Comparison of ENCODE assay signal across 10 cellular contexts in the genomic region with DNA sequence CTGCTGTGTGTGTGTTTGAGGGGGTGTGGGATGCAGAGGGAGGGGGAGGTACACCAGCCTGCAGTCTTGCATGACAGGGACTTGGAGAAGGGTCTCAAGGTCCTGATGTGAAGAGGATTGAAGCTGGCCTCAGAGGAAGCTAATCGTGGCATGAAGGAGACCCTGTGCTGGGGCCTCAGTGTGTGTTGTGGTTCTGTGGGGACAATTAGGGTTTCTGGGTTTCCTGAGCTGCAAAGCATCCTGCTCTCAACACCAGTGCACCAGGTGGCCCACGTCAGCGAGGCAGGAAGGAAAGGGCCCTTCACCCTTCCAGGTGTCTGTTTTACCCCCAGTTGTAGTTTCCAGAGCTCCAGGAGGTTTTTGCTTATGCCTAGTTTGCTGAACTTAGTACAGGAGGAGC. TPM values are rescaled to one million over a fixed set of nuclear protein-coding genes. Genes with fewer than 3 reads are reported as not detected.
DNase-seq lines count a peak whose midpoint lies in the region; ATAC-seq and TF ChIP-seq lines count a peak whose summit lies in the region.
"Had no signal": no experiment of that assay in that cellular context is flagged by ENCODE, and none has a peak within 500 bp of the region (broad histone marks: within the 10 kb centered on the region; RNA-seq: fewer than 3 reads in every experiment).

No MANE protein-coding gene starts in this region.

- peak; percentile 56 to 89 (median 87) for DNase-seq in CD8-positive, alpha-beta memory T cell
- peak; percentile 74 for DNase-seq in activated CD4-positive, alpha-beta T cell treated with anti-CD3 and anti-CD28 coated beads for 36 hours
- DNase-seq in left colon (peak; percentile 50 to 59), H4 (ENCODE audit: low spot score) (no peak), SIG-M5 (lab: John Stamatoyannopoulos, UW) (no peak), sciatic nerve (ENCODE audit: low spot score) (no peak), osteoblast (ENCODE audit: insufficient read length, low spot score, missing footprints) (no peak)
- DNase-seq: left cardiac atrium, NCI-H1436 treated with DMSO at 0.1 percent for 48 hours had no signal

- H3K9me3 Mint-ChIP-seq in CD8-positive, alpha-beta memory T cell, result peaks cover 5 to 15% (median 6%) of the 10 kb centered on the region in 5 donors
- H3K9me3 Mint-ChIP-seq in activated CD4-positive, alpha-beta T cell treated with anti-CD3 and anti-CD28 coated beads for 36 hours (ENCODE audit: low read depth), result peaks cover 9% of the 10 kb centered on the region

- no peaks in the 10 kb centered on the region for H3K9me3 ChIP-seq in CD8-positive, alpha-beta memory T cell (ENCODE audit: low read length)
- no peaks in the 10 kb centered on the region for H3K9me3 ChIP-seq in osteoblast (ENCODE audit: low read depth, low read length)

- H3K4me1 Mint-ChIP-seq in CD8-positive, alpha-beta memory T cell, result peaks cover 93 to 98% (median 96%) of the 10 kb centered on the region in 3 donors
- H3K4me1 Mint-ChIP-seq in activated CD4-positive, alpha-beta T cell treated with anti-CD3 and anti-CD28 coated beads for 36 hours, result peaks cover 93% of the 10 kb centered on the region

- CTCF ChIA-PET in CD8-positive, alpha-beta memory T cell (lab: Charles Lee), result interaction anchor here (1.0 to 4.4 kb wide), 6 partner anchors 10 to 124 kb away, joined by 4 to 29 read pairs (median 5); a partner anchor contains a TSS
- CTCF ChIA-PET in activated CD4-positive, alpha-beta T cell treated with anti-CD3 and anti-CD28 coated beads for 36 hours (lab: Charles Lee), result interaction anchor here (0.7 kb wide), 1 partner anchor 101 kb away, joined by 5 read pairs; no protein-coding TSS in a partner anchor

- H3K79me2 ChIP-seq in osteoblast (ENCODE audit: insufficient read depth, low read length), result no peaks in the 10 kb centered on the region

- no peaks in the 10 kb centered on the region for H4K20me1 ChIP-seq in osteoblast (ENCODE audit: insufficient read depth, low read length)

- peaks cover 95% of the 10 kb centered on the region for H3K4me1 ChIP-seq in CD8-positive, alpha-beta memory T cell (ENCODE audit: insufficient read depth, low read length)
- peaks cover 9% of the 10 kb centered on the region for H3K4me1 ChIP-seq in osteoblast (ENCODE audit: insufficient read depth, low read length)

- peaks cover 0 to 14% (median 0%) of the 10 kb centered on the region in 3 donors for H3K36me3 Mint-ChIP-seq in CD8-positive, alpha-beta memory T cell
- H3K36me3 Mint-ChIP-seq in activated CD4-positive, alpha-beta T cell treated with anti-CD3 and anti-CD28 coated beads for 36 hours (ENCODE audit: low read depth), result peaks cover 9% of the 10 kb centered on the region

- no peaks in the 10 kb centered on the region for H3K27me3 ChIP-seq in CD8-positive, alpha-beta memory T cell (ENCODE audit: insufficient read depth, low read length, poor library complexity, severe bottlenecking)
- peaks cover 34% of the 10 kb centered on the region for H3K27me3 ChIP-seq in osteoblast (ENCODE audit: insufficient read depth, low read length)

- H3K27ac Mint-ChIP-seq in CD8-positive, alpha-beta memory T cell, result peak overlapping the region; percentile 28 to 99 (median 98)
- peak overlapping the region; percentile 66 for H3K27ac Mint-ChIP-seq in activated CD4-positive, alpha-beta T cell treated with anti-CD3 and anti-CD28 coated beads for 36 hours

- H3K4me3 ChIP-seq in CD8-positive, alpha-beta memory T cell (ENCODE audit: low read length), result peak overlapping the region; percentile 21
- no peak overlapping the region for H3K4me3 ChIP-seq in osteoblast (ENCODE audit: insufficient read depth, low read length)

- H3K4me3 Mint-ChIP-seq in CD8-positive, alpha-beta memory T cell, result peak overlapping the region; percentile 11 to 86 (median 72)
- no peak overlapping the region for H3K4me3 Mint-ChIP-seq in activated CD4-positive, alpha-beta T cell treated with anti-CD3 and anti-CD28 coated beads for 36 hours

- intact Hi-C loops in activated CD4-positive, alpha-beta T cell treated with anti-CD3 and anti-CD28 coated beads for 36 hours (cut with DNase I, micrococcal nuclease), result no loop called here
- intact Hi-C loops in left colon (cut with DNase I, micrococcal nuclease) (no loop called here), sciatic nerve (cut with DNase I) (no loop called here)

- no peak overlapping the region for H3K4me2 ChIP-seq in osteoblast (ENCODE audit: insufficient read depth, low read length)

- H3K27ac ChIP-seq in CD8-positive, alpha-beta memory T cell (ENCODE audit: low read depth, low read length), result no peak overlapping the region
- H3K27ac ChIP-seq in osteoblast (ENCODE audit: low read depth, low read length), result no peak overlapping the region

- peaks cover 0 to 2% of the 10 kb centered on the region in 2 donors for H3K27me3 Mint-ChIP-seq in CD8-positive, alpha-beta memory T cell
- H3K27me3 Mint-ChIP-seq in activated CD4-positive, alpha-beta T cell treated with anti-CD3 and anti-CD28 coated beads for 36 hours, result peaks cover 11% of the 10 kb centered on the region

- peak; percentile 32 for ATAC-seq in HG02759 (IDR thresholded peaks at IDR 0.05; ENCODE audit: unreplicated experiment)
- ATAC-seq in activated CD4-positive, alpha-beta T cell treated with anti-CD3 and anti-CD28 coated beads for 36 hours, result peak; percentile 9
- no peak for ATAC-seq in left colon
- no peak for ATAC-seq in sciatic nerve
- ATAC-seq: left cardiac atrium had no signal

- TF ChIP-seq CTCF in osteoblast (IDR thresholded peaks at IDR 0.05; ENCODE audit: extremely low read depth, low read depth, low read length), result no peak

- H3K36me3 ChIP-seq in CD8-positive, alpha-beta memory T cell (ENCODE audit: insufficient read depth, low read length), result no peaks in the 10 kb centered on the region
- no peaks in the 10 kb centered on the region for H3K36me3 ChIP-seq in osteoblast (ENCODE audit: insufficient read depth, low read length)

- POLR2A ChIA-PET in CD8-positive, alpha-beta memory T cell (lab: Charles Lee), result interaction anchor here (0.9 to 1.8 kb wide), 2 partner anchors 45 to 52 kb away, joined by 3 to 20 read pairs; a partner anchor contains a TSS
- POLR2A ChIA-PET in activated CD4-positive, alpha-beta T cell treated with anti-CD3 and anti-CD28 coated beads for 36 hours (lab: Charles Lee), result interaction anchor here (2.2 kb wide), 1 partner anchor 52 kb away, joined by 6 read pairs; no protein-coding TSS in a partner anchor

- H2AFZ ChIP-seq in osteoblast (ENCODE audit: low read length), result no peak overlapping the region

RNA-seq across cellular contexts. Expression of a gene that starts 52.8 kb away (rescaled TPM):
- total RNA-seq in CD8-positive, alpha-beta memory T cell, result 1 to 10 TPM; 3.7 to 4.1 TPM
- 12.6 TPM for polyA plus RNA-seq in CD8-positive, alpha-beta memory T cell
- total RNA-seq in activated CD4-positive, alpha-beta T cell treated with anti-CD3 and anti-CD28 coated beads for 36 hours, result 1 to 10 TPM; 6.0 to 6.4 TPM
- total RNA-seq in left colon, result 10 to 100 TPM; 30.7 to 45.6 TPM
- total RNA-seq in H4 (2014; rRNA removed; shearing (Covaris generic)), result 0.76 and 1.1 TPM in 2 replicates
- 37.0 TPM for total RNA-seq in sciatic nerve
- total RNA-seq in osteoblast, result 0.36 and 0.59 TPM in 2 replicates

Comparison
In these comparisons a context has a peak if more than half of its experiments do, and no peak if none do; other contexts are left out.
1. DNase-seq: peak in CD8-positive, alpha-beta memory T cell (5 of 5), activated CD4-positive, alpha-beta T cell treated with anti-CD3 and anti-CD28 coated beads for 36 hours (single experiment) and left colon (2 of 2); none in H4 (single experiment), SIG-M5 (single experiment), sciatic nerve (single experiment) and osteoblast (single experiment).
2. ATAC-seq: peak in HG02759 (single experiment) and activated CD4-positive, alpha-beta T cell treated with anti-CD3 and anti-CD28 coated beads for 36 hours (single experiment); none in left colon (single experiment) and sciatic nerve (single experiment).